ENCODE assay signal across 1 cellular context in the genomic region with DNA sequence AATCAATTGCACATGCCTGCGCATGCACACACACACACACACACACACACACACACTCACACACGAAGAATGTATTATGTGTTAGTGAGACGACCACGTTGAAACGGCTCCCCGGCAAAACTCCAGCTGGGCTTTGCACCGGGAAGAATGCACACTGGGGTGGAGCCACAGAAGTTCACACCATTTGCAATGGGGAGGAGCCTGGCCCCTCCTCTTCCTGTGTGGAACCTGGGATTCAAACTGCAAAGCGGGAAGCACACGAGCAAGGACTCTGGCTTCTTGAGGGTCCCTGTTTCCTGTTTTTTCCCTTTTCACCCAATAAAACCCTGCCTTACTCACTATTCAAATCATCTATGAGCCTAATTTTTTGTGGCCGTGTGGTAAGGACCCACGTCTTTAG.
TF ChIP-seq lines count a peak whose summit lies in the region.

No MANE protein-coding gene starts in this region.

TF ChIP-seq in GM23338, 12 proteins besides CTCF, POLR2A, EP300 and RAD21 (continued from another document):
- TF ChIP-seq ZNF462 (CRISPR knock-in tag; IDR thresholded peaks at IDR 0.05) (no peak), ZNF114 (CRISPR knock-in tag; IDR thresholded peaks at IDR 0.05) (no peak), EZH2phosphoT487 (IDR thresholded peaks at IDR 0.05; ENCODE audit: unreplicated experiment) (no peak), STAT1 (IDR thresholded peaks at IDR 0.05; ENCODE audit: unreplicated experiment) (no peak), EZH2 (IDR thresholded peaks at IDR 0.05; ENCODE audit: low read depth, unreplicated experiment) (no peak), ZNF331 (CRISPR knock-in tag; IDR thresholded peaks at IDR 0.05; ENCODE audit: low read depth) (no peak)
- TF ChIP-seq, protein P1, sequence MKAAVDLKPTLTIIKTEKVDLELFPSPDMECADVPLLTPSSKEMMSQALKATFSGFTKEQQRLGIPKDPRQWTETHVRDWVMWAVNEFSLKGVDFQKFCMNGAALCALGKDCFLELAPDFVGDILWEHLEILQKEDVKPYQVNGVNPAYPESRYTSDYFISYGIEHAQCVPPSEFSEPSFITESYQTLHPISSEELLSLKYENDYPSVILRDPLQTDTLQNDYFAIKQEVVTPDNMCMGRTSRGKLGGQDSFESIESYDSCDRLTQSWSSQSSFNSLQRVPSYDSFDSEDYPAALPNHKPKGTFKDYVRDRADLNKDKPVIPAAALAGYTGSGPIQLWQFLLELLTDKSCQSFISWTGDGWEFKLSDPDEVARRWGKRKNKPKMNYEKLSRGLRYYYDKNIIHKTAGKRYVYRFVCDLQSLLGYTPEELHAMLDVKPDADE (IDR thresholded peaks at IDR 0.05): no peak
